23 cellular contexts compared by ENCODE assay signal in genomic region chr3:126525091-126525852, GRCh38. TPM values are rescaled to one million over a fixed set of nuclear protein-coding genes. Genes with fewer than 3 reads are reported as not detected.
DNase-seq lines count a peak whose midpoint lies in the region; ATAC-seq and TF ChIP-seq lines count a peak whose summit lies in the region.
"Had no signal": no experiment of that assay in that cellular context is flagged by ENCODE, and none has a peak within 500 bp of the region (broad histone marks: within the 10 kb centered on the region; RNA-seq: fewer than 3 reads in every experiment).

No MANE protein-coding gene starts in this region.

- H3K4me1 ChIP-seq in GM23338 (ENCODE audit: insufficient read depth): 0 out of 2 replicates have a peak, but pooled peaks cover 4% of the 10 kb centered on the region
- peaks cover 12 to 90% (median 68%) of the 10 kb centered on the region in 4 donors for H3K4me1 ChIP-seq in liver (ENCODE audit: control insufficient read depth in 4 of 4, insufficient read depth in 4 of 4, low read length in 3 of 4)
- peaks cover 0 to 15% (median 13%) of the 10 kb centered on the region in 4 donors for H3K4me1 ChIP-seq in sigmoid colon

- intact Hi-C loops in sigmoid colon (cut with DNase I): loop anchor here (10.0 kb wide), 2 partner anchors 130 to 1020 kb away; partner anchors contain the start of gene TXNRD3

- H3F3A ChIP-seq in GM23338 (replicated peaks; ENCODE audit: low read depth): no peaks in the 10 kb centered on the region

- no peaks in the 10 kb centered on the region for H4K20me1 ChIP-seq in GM23338 (replicated peaks; ENCODE audit: insufficient read depth)

- CTCF ChIA-PET in WTC11 (lab: Charles Lee): interaction anchor here (1.7 to 2.9 kb wide), 4 partner anchors 35 to 948 kb away, joined by 4 to 12 read pairs (median 4); partner anchors contain the start of gene PLXNA1

- peaks cover 16% of the 10 kb centered on the region for H3K27me3 ChIP-seq in GM23338 (ENCODE audit: insufficient read depth)
- no peaks in the 10 kb centered on the region for H3K27me3 ChIP-seq in liver (ENCODE audit: control insufficient read depth in 4 of 4, insufficient read depth in 4 of 4, low read length in 3 of 4)
- H3K27me3 ChIP-seq in sigmoid colon: peaks cover 8 to 34% (median 15%) of the 10 kb centered on the region in 3 donors
- H3K27me3 ChIP-seq: testis had no signal

- H3K9me2 ChIP-seq in GM23338 (ENCODE audit: insufficient read depth): no peaks in the 10 kb centered on the region

- H3K4me1 Mint-ChIP-seq in GM23338: peaks cover 9% of the 10 kb centered on the region
- peaks cover 14% of the 10 kb centered on the region for H3K4me1 Mint-ChIP-seq in WTC11

- ATAC-seq in GM23338: no peak
- no peak for ATAC-seq in WTC11
- ATAC-seq in GM18909 (IDR thresholded peaks at IDR 0.05; ENCODE audit: poor library complexity, unreplicated experiment): no peak
- ATAC-seq: CD8-positive, alpha-beta T cell; naive thymus-derived CD8-positive, alpha-beta T cell; stimulated activated effector memory CD8-positive, alpha-beta T cell treated with anti-CD3 and anti-CD28 coated beads, Interleukin-12 subunit alpha, Interleukin-12 subunit beta, amount 100 ng/mL, for 72 hours had no signal

- H3K4me3 Mint-ChIP-seq in GM23338: peak overlapping the region; percentile 76
- H3K4me3 Mint-ChIP-seq in WTC11: peak overlapping the region; percentile 63
- H3K4me3 Mint-ChIP-seq: activated T-cell treated with anti-CD3 and anti-CD28 coated beads, Interleukin-2, amount 50 U/mL, for 4 hours; CD8-positive, alpha-beta T cell; stimulated activated effector memory CD8-positive, alpha-beta T cell treated with anti-CD3 and anti-CD28 coated beads, Interleukin-12 subunit alpha, Interleukin-12 subunit beta, amount 100 ng/mL, for 72 hours had no signal

- peak overlapping the region; percentile 99 for H2AFZ ChIP-seq in GM23338

- no peak overlapping the region for H3K27ac ChIP-seq in GM23338 (ENCODE audit: low read depth)
- H3K27ac ChIP-seq in liver (ENCODE audit: low read depth in 1 of 2, low read length in 2 of 2): peak overlapping the region; percentile 94 to 96
- no peak overlapping the region for H3K27ac ChIP-seq in sigmoid colon
- H3K27ac ChIP-seq: testis had no signal

- H3K36me3 Mint-ChIP-seq in GM23338 (ENCODE audit: low read depth): no peaks in the 10 kb centered on the region
- no peaks in the 10 kb centered on the region for H3K36me3 Mint-ChIP-seq in WTC11
- H3K36me3 Mint-ChIP-seq: CD8-positive, alpha-beta T cell; naive thymus-derived CD8-positive, alpha-beta T cell; stimulated activated effector memory CD8-positive, alpha-beta T cell treated with anti-CD3 and anti-CD28 coated beads, Interleukin-12 subunit alpha, Interleukin-12 subunit beta, amount 100 ng/mL, for 72 hours had no signal

- H3K9me3 ChIP-seq in liver (ENCODE audit: control insufficient read depth in 4 of 4, low read length in 3 of 4): no peaks in the 10 kb centered on the region
- no peaks in the 10 kb centered on the region for H3K9me3 ChIP-seq in sigmoid colon
- H3K9me3 ChIP-seq: testis had no signal

- 45% methylated on average over 12 of the region's 12 CpGs for WGBS in liver
- WGBS in sigmoid colon, 2 donors: 49 to 78% methylated on average over 12 of the region's 12 CpGs

- no peak for TF ChIP-seq RAD21 in liver (IDR thresholded peaks at IDR 0.05)

- TF ChIP-seq POLR2A in sigmoid colon (IDR thresholded peaks at IDR 0.05): no peak

- POLR2A ChIA-PET in WTC11 (lab: Charles Lee): no interaction called here

- H3K9me3 Mint-ChIP-seq in GM23338: no peaks in the 10 kb centered on the region
- H3K9me3 Mint-ChIP-seq in WTC11: no peaks in the 10 kb centered on the region
- H3K9me3 Mint-ChIP-seq: activated T-cell treated with anti-CD3 and anti-CD28 coated beads, Interleukin-2, amount 50 U/mL, for 4 hours; CD8-positive, alpha-beta T cell; naive thymus-derived CD8-positive, alpha-beta T cell; stimulated activated effector memory CD8-positive, alpha-beta T cell treated with anti-CD3 and anti-CD28 coated beads, Interleukin-12 subunit alpha, Interleukin-12 subunit beta, amount 100 ng/mL, for 72 hours had no signal

- H3K27ac Mint-ChIP-seq in GM23338 (no peak overlapping the region), WTC11 (no peak overlapping the region)
- H3K27ac Mint-ChIP-seq: CD8-positive, alpha-beta T cell; naive thymus-derived CD8-positive, alpha-beta T cell; stimulated activated effector memory CD8-positive, alpha-beta T cell treated with anti-CD3 and anti-CD28 coated beads, Interleukin-12 subunit alpha, Interleukin-12 subunit beta, amount 100 ng/mL, for 72 hours had no signal

- H3K36me3 ChIP-seq in GM23338 (ENCODE audit: insufficient read depth) (no peaks in the 10 kb centered on the region), liver (ENCODE audit: control insufficient read depth in 4 of 4, insufficient read depth in 3 of 4, low read depth in 1 of 4, low read length in 3 of 4) (no peaks in the 10 kb centered on the region), sigmoid colon (no peaks in the 10 kb centered on the region)

- no peaks in the 10 kb centered on the region for H3K79me2 ChIP-seq in GM23338 (replicated peaks; ENCODE audit: insufficient read depth)

- peak overlapping the region; percentile 91 to 93 for H3K9ac ChIP-seq in liver (ENCODE audit: low read depth in 1 of 2, low read length in 2 of 2)

- peak overlapping the region; percentile 91 for H3K4me2 ChIP-seq in GM23338

- TF ChIP-seq EP300 in sigmoid colon (IDR thresholded peaks at IDR 0.05): no peak

- H3K27me3 Mint-ChIP-seq in GM23338 (ENCODE audit: insufficient read depth, low read depth, poor library complexity): peaks cover 11% of the 10 kb centered on the region
- H3K27me3 Mint-ChIP-seq in WTC11 (ENCODE audit: low read depth): peaks cover 23% of the 10 kb centered on the region

- H3K4me3 ChIP-seq in GM23338 (peak overlapping the region; percentile 73; the same call in 1 of the 2 replicates), liver (ENCODE audit: low read depth in 1 of 3, low read length in 3 of 3) (peak overlapping the region; percentile 75 to 81 (median 78)), sigmoid colon (no peak overlapping the region)

- TF ChIP-seq CTCF in GM23338 (conservative IDR thresholded peaks at IDR 0.05; ENCODE audit: low read depth in 2 of 2): no peak
- no peak for TF ChIP-seq CTCF in WTC11 (IDR thresholded peaks at IDR 0.05)
- TF ChIP-seq CTCF in liver (IDR thresholded peaks at IDR 0.05; ENCODE audit: low read depth, low read length, missing input control): no peak
- TF ChIP-seq CTCF in sigmoid colon (IDR thresholded peaks at IDR 0.05): no peak

- DNase-seq in GM23338 (ENCODE audit: low spot score): no peak
- DNase-seq in WTC11 (ENCODE audit: low spot score): no peak
- DNase-seq in sigmoid colon: peak; percentile 49
- DNase-seq in NCI-H1092 treated with DMSO at 0.1 percent for 48 hours (lab: John Stamatoyannopoulos, UW): no peak
- DNase-seq in AG08395 (ENCODE audit: low spot score): no peak
- DNase-seq: activated naive CD4-positive, alpha-beta T cell treated with anti-CD3 and anti-CD28 coated beads, Interleukin-2, amount 50 U/mL, for 16 hours; activated T-cell treated with anti-CD3 and anti-CD28 coated beads, Interleukin-2, amount 50 U/mL, for 4 hours; CD8-positive, alpha-beta T cell; erythroblast; foreskin fibroblast; GF-D8; MM.1S; NCI-H1694; stimulated activated CD4-positive, alpha-beta T cell treated with anti-CD3 and anti-CD28 coated beads, Interleukin-1b, Interleukin-23, amount 100 ng/mL, for 48 hours; T-helper 9 cell; testis had no signal

TF ChIP-seq in GM23338, 12 proteins besides CTCF, POLR2A, EP300 and RAD21 (continues in another document):
- no peak for TF ChIP-seq EZH2 (IDR thresholded peaks at IDR 0.05; ENCODE audit: low read depth, unreplicated experiment)

TF ChIP-seq in liver, 16 proteins besides CTCF, POLR2A, EP300 and RAD21 (continues in another document):
- no peak for TF ChIP-seq JUND (IDR thresholded peaks at IDR 0.05)
- TF ChIP-seq HNF4G (IDR thresholded peaks at IDR 0.05): no peak
- TF ChIP-seq, protein P1, sequence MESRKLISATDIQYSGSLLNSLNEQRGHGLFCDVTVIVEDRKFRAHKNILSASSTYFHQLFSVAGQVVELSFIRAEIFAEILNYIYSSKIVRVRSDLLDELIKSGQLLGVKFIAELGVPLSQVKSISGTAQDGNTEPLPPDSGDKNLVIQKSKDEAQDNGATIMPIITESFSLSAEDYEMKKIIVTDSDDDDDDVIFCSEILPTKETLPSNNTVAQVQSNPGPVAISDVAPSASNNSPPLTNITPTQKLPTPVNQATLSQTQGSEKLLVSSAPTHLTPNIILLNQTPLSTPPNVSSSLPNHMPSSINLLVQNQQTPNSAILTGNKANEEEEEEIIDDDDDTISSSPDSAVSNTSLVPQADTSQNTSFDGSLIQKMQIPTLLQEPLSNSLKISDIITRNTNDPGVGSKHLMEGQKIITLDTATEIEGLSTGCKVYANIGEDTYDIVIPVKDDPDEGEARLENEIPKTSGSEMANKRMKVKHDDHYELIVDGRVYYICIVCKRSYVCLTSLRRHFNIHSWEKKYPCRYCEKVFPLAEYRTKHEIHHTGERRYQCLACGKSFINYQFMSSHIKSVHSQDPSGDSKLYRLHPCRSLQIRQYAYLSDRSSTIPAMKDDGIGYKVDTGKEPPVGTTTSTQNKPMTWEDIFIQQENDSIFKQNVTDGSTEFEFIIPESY (IDR thresholded peaks at IDR 0.05): no peak

RNA-seq across cellular contexts. Expression of gene CHST13, which starts 1.3 kb away (rescaled TPM):
- 8.4 TPM in 2 replicates for total RNA-seq in GM23338 (2014; rRNA removed; shearing (Covaris generic))
- 3.7 and 4.0 TPM in 2 replicates for polyA plus RNA-seq in GM23338 (2016; fragmentation: Nextera tagmentation; extraction: Ambion mirVana)
- 4.1 to 6.8 TPM (median 6.4 TPM) in 3 replicates for total RNA-seq in WTC11 (2021)
- 10 to 100 TPM; 19.7 to 39.1 TPM for total RNA-seq in liver
- 10 to 100 TPM; 22.1 to 28.3 TPM for polyA plus RNA-seq in liver
- total RNA-seq in sigmoid colon: under 1 TPM in 1 of 4 donors, not detected in 3; 0.66 TPM
- polyA plus RNA-seq in sigmoid colon: under 1 TPM; 0.25 to 0.60 (median 0.46) TPM
- total RNA-seq: activated T-cell treated with anti-CD3 and anti-CD28 coated beads, Interleukin-2, amount 50 U/mL, for 4 hours; astrocyte; CD8-positive, alpha-beta T cell; K562; kidney epithelial cell; naive thymus-derived CD8-positive, alpha-beta T cell had no signal
- polyA plus RNA-seq: K562 had no signal

RNA-seq across cellular contexts. Expression of gene UROC1, which starts 7.7 kb away (rescaled TPM):
- total RNA-seq in GM23338 (2014; rRNA removed; shearing (Covaris generic)): not detected in 2 replicates
- not detected in 2 replicates for polyA plus RNA-seq in GM23338 (2016; fragmentation: Nextera tagmentation; extraction: Ambion mirVana)
- total RNA-seq in WTC11 (2021): 0.09 TPM in 1 of 3 replicates, not detected in the others
- total RNA-seq in liver: 10 to 100 TPM in 1 of 2 donors, 1 to 10 TPM in 1; 5.9 to 28.4 TPM
- 10 to 100 TPM; 16.5 to 20.0 TPM for polyA plus RNA-seq in liver
- total RNA-seq in sigmoid colon: not detected
- polyA plus RNA-seq in sigmoid colon: under 1 TPM in 1 of 3 donors, not detected in 2; 0.03 TPM
- total RNA-seq: activated T-cell treated with anti-CD3 and anti-CD28 coated beads, Interleukin-2, amount 50 U/mL, for 4 hours; astrocyte; CD8-positive, alpha-beta T cell; K562; kidney epithelial cell had no signal
- polyA plus RNA-seq: K562 had no signal

RNA-seq across cellular contexts. Expression of gene C3orf22, which starts 33.5 kb away (rescaled TPM):
- total RNA-seq in GM23338 (2014; rRNA removed; shearing (Covaris generic)): not detected in 2 replicates
- polyA plus RNA-seq in GM23338 (2016; fragmentation: Nextera tagmentation; extraction: Ambion mirVana) (not detected in 2 replicates), liver (not detected), sigmoid colon (not detected)
- total RNA-seq in WTC11 (2021) (not detected in 3 replicates), liver (not detected), sigmoid colon (under 1 TPM in 1 of 4 donors, not detected in 3; 0.54 TPM)
- total RNA-seq: activated T-cell treated with anti-CD3 and anti-CD28 coated beads, Interleukin-2, amount 50 U/mL, for 4 hours; astrocyte; CD8-positive, alpha-beta T cell; K562; kidney epithelial cell; naive thymus-derived CD8-positive, alpha-beta T cell had no signal
- polyA plus RNA-seq: K562; naive thymus-derived CD8-positive, alpha-beta T cell had no signal

RNA-seq across cellular contexts. Expression of gene ZXDC, which starts 49.6 kb away (rescaled TPM):
- 43.5 and 45.1 TPM in 2 replicates for total RNA-seq in GM23338 (2014; rRNA removed; shearing (Covaris generic))
- polyA plus RNA-seq in GM23338 (2016; fragmentation: Nextera tagmentation; extraction: Ambion mirVana) (5.7 and 6.5 TPM in 2 replicates), liver (10 to 100 TPM in 1 of 2 donors, 1 to 10 TPM in 1; 7.0 to 10.5 TPM), sigmoid colon (10 to 100 TPM in 1 of 3 donors, 1 to 10 TPM in 2; 5.5 to 14.4 (median 6.0) TPM)
- total RNA-seq in WTC11 (2021) (32.9 to 34.7 TPM (median 33.4 TPM) in 3 replicates), liver (10 to 100 TPM; 17.2 to 42.3 TPM), sigmoid colon (10 to 100 TPM; 26.4 to 33.8 (median 28.9) TPM)

Comparison
In these comparisons a context has a peak if more than half of its experiments do, and no peak if none do; other contexts are left out.
1. H3K27ac ChIP-seq: peak in liver (2 of 2); none in GM23338 (single experiment) and sigmoid colon (0 of 4).
2. H3K4me3 ChIP-seq: peak in GM23338 (single experiment) and liver (3 of 3); none in sigmoid colon (0 of 4).